Comparison of ENCODE assay signal across 1 cellular context in the genomic region with DNA sequence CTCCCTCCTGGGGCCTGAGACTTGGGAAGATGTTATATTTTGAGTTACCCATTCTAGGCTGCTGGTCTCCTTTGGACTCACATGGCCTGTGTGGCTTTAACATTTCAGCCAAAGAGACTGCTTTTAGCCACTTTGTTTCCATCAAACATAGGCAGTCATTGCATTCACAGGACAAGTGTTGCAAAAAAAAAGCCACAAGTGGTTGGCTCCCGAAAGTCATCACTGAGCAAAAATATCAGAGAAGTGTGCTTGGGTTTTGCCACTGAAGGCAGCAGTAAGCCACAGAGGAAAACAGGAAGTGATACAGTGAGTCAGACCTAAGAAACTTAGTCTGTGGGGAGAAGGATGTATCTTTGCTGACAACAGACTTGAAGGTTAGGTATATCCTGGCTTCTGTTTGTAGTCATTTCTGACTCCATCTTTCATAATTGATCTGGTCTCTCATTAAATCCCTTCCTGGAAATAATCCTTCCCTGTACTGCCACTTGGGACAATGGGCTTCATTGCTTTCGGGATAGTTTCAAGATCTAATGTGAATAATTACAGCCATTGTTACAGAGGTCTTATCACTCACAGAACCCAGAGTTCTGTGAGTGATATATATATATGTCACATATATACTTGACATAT.
TF ChIP-seq lines count a peak whose summit lies in the region.

No MANE protein-coding gene starts in this region.

TF ChIP-seq in K562, 482 proteins besides CTCF, POLR2A, EP300 and RAD21 (continued from another document and continues in another):
- TF ChIP-seq, protein P1, sequence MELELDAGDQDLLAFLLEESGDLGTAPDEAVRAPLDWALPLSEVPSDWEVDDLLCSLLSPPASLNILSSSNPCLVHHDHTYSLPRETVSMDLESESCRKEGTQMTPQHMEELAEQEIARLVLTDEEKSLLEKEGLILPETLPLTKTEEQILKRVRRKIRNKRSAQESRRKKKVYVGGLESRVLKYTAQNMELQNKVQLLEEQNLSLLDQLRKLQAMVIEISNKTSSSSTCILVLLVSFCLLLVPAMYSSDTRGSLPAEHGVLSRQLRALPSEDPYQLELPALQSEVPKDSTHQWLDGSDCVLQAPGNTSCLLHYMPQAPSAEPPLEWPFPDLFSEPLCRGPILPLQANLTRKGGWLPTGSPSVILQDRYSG (tag; conservative IDR thresholded peaks at IDR 0.05; ENCODE audit: low read depth): no peak
- TF ChIP-seq ZNF785 (CRISPR knock-in tag; IDR thresholded peaks at IDR 0.05) (no peak), TCF3 (CRISPR knock-in tag; IDR thresholded peaks at IDR 0.05) (no peak; the same call in 1 of the 2 replicates), HDAC2 (IDR thresholded peaks at IDR 0.05) (no peak), FOXO4 (CRISPR knock-in tag; IDR thresholded peaks at IDR 0.05) (no peak), PTTG1 (tag; IDR thresholded peaks at IDR 0.05; ENCODE audit: low read depth) (no peak), ZNF644 (tag; IDR thresholded peaks at IDR 0.05; ENCODE audit: low read depth) (0 out of 2 replicates have a peak, but pooled peaks have one; percentile 51), ZNF57 (CRISPR knock-in tag; IDR thresholded peaks at IDR 0.05) (no peak), MXI1 (IDR thresholded peaks at IDR 0.05; ENCODE audit: low read depth, low read length) (no peak), ZBTB8A (IDR thresholded peaks at IDR 0.05; ENCODE audit: partially characterized antibody) (no peak), TSC22D4 (tag; IDR thresholded peaks at IDR 0.05) (no peak), FOXK2 (conservative IDR thresholded peaks at IDR 0.05 in 1 of 2, IDR thresholded peaks at IDR 0.05 in 1 of 2; ENCODE audit: low read depth in 2 of 2) (peak; percentile 33 to 48; a peak in 1 of 4 replicates), PRMT5 (CRISPR knock-in tag; IDR thresholded peaks at IDR 0.05) (no peak), CBX8 (IDR thresholded peaks at IDR 0.05; ENCODE audit: borderline replicate concordance, extremely low read depth, low read depth, low read length, poor library complexity, severe bottlenecking) (no peak), SMC3 (conservative IDR thresholded peaks at IDR 0.05; ENCODE audit: insufficient read depth, low read depth, low read length) (no peak), KDM1A (IDR thresholded peaks at IDR 0.05) (no peak), RHOXF2B (CRISPR knock-in tag; conservative IDR thresholded peaks at IDR 0.05) (no peak), HDGF (IDR thresholded peaks at IDR 0.05) (no peak), XRCC5 (IDR thresholded peaks at IDR 0.05; ENCODE audit: low read depth, low read length) (no peak), ATF2 (CRISPR knock-in tag; IDR thresholded peaks at IDR 0.05) (no peak), FOXP4 (CRISPR knock-in tag; IDR thresholded peaks at IDR 0.05; ENCODE audit: borderline replicate concordance) (no peak), ASH1L (IDR thresholded peaks at IDR 0.05; ENCODE audit: borderline replicate concordance, low read depth, partially characterized antibody) (no peak), RBM39 (optimal IDR thresholded peaks at IDR 0.05; ENCODE audit: low read depth, low read length) (no peak), STAT6 (CRISPR knock-in tag; IDR thresholded peaks at IDR 0.05) (no peak), ZSCAN29 (IDR thresholded peaks at IDR 0.05) (no peak), SIN3A (IDR thresholded peaks at IDR 0.05; ENCODE audit: borderline replicate concordance in 2 of 2, control insufficient read depth in 1 of 2, low read depth in 2 of 2, low read length in 2 of 2) (no peak), TRIM28 (IDR thresholded peaks at IDR 0.05) (no peak), ZNF274 (IDR thresholded peaks at IDR 0.05; ENCODE audit: borderline replicate concordance, low read depth, low read length) (no peak)
- TF ChIP-seq, protein P2, sequence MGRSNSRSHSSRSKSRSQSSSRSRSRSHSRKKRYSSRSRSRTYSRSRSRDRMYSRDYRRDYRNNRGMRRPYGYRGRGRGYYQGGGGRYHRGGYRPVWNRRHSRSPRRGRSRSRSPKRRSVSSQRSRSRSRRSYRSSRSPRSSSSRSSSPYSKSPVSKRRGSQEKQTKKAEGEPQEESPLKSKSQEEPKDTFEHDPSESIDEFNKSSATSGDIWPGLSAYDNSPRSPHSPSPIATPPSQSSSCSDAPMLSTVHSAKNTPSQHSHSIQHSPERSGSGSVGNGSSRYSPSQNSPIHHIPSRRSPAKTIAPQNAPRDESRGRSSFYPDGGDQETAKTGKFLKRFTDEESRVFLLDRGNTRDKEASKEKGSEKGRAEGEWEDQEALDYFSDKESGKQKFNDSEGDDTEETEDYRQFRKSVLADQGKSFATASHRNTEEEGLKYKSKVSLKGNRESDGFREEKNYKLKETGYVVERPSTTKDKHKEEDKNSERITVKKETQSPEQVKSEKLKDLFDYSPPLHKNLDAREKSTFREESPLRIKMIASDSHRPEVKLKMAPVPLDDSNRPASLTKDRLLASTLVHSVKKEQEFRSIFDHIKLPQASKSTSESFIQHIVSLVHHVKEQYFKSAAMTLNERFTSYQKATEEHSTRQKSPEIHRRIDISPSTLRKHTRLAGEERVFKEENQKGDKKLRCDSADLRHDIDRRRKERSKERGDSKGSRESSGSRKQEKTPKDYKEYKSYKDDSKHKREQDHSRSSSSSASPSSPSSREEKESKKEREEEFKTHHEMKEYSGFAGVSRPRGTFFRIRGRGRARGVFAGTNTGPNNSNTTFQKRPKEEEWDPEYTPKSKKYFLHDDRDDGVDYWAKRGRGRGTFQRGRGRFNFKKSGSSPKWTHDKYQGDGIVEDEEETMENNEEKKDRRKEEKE (IDR thresholded peaks at IDR 0.05; ENCODE audit: borderline replicate concordance in 1 of 2, control insufficient read depth in 1 of 2, low read depth in 2 of 2, low read length in 1 of 2): no peak
- TF ChIP-seq, protein P3, sequence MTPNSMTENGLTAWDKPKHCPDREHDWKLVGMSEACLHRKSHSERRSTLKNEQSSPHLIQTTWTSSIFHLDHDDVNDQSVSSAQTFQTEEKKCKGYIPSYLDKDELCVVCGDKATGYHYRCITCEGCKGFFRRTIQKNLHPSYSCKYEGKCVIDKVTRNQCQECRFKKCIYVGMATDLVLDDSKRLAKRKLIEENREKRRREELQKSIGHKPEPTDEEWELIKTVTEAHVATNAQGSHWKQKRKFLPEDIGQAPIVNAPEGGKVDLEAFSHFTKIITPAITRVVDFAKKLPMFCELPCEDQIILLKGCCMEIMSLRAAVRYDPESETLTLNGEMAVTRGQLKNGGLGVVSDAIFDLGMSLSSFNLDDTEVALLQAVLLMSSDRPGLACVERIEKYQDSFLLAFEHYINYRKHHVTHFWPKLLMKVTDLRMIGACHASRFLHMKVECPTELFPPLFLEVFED (CRISPR knock-in tag; conservative IDR thresholded peaks at IDR 0.05): no peak
- TF ChIP-seq, protein P4, sequence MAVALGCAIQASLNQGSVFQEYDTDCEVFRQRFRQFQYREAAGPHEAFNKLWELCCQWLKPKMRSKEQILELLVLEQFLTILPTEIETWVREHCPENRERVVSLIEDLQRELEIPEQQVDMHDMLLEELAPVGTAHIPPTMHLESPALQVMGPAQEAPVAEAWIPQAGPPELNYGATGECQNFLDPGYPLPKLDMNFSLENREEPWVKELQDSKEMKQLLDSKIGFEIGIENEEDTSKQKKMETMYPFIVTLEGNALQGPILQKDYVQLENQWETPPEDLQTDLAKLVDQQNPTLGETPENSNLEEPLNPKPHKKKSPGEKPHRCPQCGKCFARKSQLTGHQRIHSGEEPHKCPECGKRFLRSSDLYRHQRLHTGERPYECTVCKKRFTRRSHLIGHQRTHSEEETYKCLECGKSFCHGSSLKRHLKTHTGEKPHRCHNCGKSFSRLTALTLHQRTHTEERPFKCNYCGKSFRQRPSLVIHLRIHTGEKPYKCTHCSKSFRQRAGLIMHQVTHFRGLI (CRISPR knock-in tag; IDR thresholded peaks at IDR 0.05): no peak
- TF ChIP-seq, protein P5, sequence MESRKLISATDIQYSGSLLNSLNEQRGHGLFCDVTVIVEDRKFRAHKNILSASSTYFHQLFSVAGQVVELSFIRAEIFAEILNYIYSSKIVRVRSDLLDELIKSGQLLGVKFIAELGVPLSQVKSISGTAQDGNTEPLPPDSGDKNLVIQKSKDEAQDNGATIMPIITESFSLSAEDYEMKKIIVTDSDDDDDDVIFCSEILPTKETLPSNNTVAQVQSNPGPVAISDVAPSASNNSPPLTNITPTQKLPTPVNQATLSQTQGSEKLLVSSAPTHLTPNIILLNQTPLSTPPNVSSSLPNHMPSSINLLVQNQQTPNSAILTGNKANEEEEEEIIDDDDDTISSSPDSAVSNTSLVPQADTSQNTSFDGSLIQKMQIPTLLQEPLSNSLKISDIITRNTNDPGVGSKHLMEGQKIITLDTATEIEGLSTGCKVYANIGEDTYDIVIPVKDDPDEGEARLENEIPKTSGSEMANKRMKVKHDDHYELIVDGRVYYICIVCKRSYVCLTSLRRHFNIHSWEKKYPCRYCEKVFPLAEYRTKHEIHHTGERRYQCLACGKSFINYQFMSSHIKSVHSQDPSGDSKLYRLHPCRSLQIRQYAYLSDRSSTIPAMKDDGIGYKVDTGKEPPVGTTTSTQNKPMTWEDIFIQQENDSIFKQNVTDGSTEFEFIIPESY (CRISPR knock-in tag; IDR thresholded peaks at IDR 0.05): no peak
- TF ChIP-seq, protein P6, sequence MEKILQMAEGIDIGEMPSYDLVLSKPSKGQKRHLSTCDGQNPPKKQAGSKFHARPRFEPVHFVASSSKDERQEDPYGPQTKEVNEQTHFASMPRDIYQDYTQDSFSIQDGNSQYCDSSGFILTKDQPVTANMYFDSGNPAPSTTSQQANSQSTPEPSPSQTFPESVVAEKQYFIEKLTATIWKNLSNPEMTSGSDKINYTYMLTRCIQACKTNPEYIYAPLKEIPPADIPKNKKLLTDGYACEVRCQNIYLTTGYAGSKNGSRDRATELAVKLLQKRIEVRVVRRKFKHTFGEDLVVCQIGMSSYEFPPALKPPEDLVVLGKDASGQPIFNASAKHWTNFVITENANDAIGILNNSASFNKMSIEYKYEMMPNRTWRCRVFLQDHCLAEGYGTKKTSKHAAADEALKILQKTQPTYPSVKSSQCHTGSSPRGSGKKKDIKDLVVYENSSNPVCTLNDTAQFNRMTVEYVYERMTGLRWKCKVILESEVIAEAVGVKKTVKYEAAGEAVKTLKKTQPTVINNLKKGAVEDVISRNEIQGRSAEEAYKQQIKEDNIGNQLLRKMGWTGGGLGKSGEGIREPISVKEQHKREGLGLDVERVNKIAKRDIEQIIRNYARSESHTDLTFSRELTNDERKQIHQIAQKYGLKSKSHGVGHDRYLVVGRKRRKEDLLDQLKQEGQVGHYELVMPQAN (IDR thresholded peaks at IDR 0.05; ENCODE audit: borderline replicate concordance): no peak
